ENCODE assay signal across 17 cellular contexts in the genomic region with DNA sequence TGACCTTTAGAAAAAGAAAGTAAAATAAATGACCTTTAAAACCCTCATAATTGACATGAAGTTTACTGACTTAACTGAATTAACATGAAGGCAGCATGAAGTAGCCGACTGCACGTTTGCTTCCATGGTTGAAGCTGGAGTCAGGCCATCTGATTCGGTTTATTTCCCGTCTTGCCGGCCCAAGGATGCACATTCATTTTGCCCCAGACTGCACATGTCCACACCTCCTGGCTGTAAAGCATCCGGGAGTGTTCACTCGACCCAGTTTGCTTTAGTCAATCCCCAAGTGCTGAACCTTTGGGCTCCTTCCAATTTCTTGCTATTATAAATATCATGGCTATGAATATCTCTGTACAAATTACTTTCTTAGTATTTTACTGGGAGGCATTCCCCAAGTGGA. TPM values are rescaled to one million over a fixed set of nuclear protein-coding genes. Genes with fewer than 3 reads are reported as not detected.
DNase-seq lines count a peak whose midpoint lies in the region; TF ChIP-seq lines count a peak whose summit lies in the region.
"Had no signal": no experiment of that assay in that cellular context is flagged by ENCODE, and none has a peak within 500 bp of the region (broad histone marks: within the 10 kb centered on the region; RNA-seq: fewer than 3 reads in every experiment).

No MANE protein-coding gene starts in this region.

- H3K27ac Mint-ChIP-seq in activated T-helper 2 cell treated with anti-CD3 and anti-CD28 coated beads, Interferon-gamma antibody, Interleukin-2, Interleukin-4, amounts not matched to agents 10 μg/mL and 5 μg/mL and 100 μg/mL, durations not matched to agents 14 hours and 24 hours and 36 hours = no peak overlapping the region
- H3K27ac Mint-ChIP-seq: activated B cell treated with CpG ODN at 0.5 μM for 24 hours; CD4-positive, CD25-positive, alpha-beta regulatory T cell had no signal

- no peaks in the 10 kb centered on the region for H3K9me3 Mint-ChIP-seq in activated T-helper 2 cell treated with anti-CD3 and anti-CD28 coated beads, Interferon-gamma antibody, Interleukin-2, Interleukin-4, amounts not matched to agents 10 μg/mL and 5 μg/mL and 100 μg/mL, durations not matched to agents 14 hours and 24 hours and 36 hours
- H3K9me3 Mint-ChIP-seq: activated B cell treated with CpG ODN at 0.5 μM for 24 hours; CD4-positive, CD25-positive, alpha-beta regulatory T cell had no signal

- H3K27me3 Mint-ChIP-seq in activated T-helper 2 cell treated with anti-CD3 and anti-CD28 coated beads, Interferon-gamma antibody, Interleukin-2, Interleukin-4, amounts not matched to agents 10 μg/mL and 5 μg/mL and 100 μg/mL, durations not matched to agents 14 hours and 24 hours and 36 hours (ENCODE audit: low read depth) = no peaks in the 10 kb centered on the region

- intact Hi-C loops in activated T-helper 2 cell treated with anti-CD3 and anti-CD28 coated beads, Interferon-gamma antibody, Interleukin-2, Interleukin-4, amounts not matched to agents 10 μg/mL and 5 μg/mL and 100 μg/mL, durations not matched to agents 14 hours and 24 hours and 36 hours (cut with micrococcal nuclease) = no loop called here
- intact Hi-C loops in testis (cut with DNase I; ENCODE audit: low total_unique reads) = no loop called here

- H3K4me3 ChIP-seq in testis = no peak overlapping the region
- H3K4me3 ChIP-seq: suprapubic skin had no signal

- H3K4me1 Mint-ChIP-seq in activated T-helper 2 cell treated with anti-CD3 and anti-CD28 coated beads, Interferon-gamma antibody, Interleukin-2, Interleukin-4, amounts not matched to agents 10 μg/mL and 5 μg/mL and 100 μg/mL, durations not matched to agents 14 hours and 24 hours and 36 hours (ENCODE audit: low read depth) = peaks cover 2% of the 10 kb centered on the region
- H3K4me1 Mint-ChIP-seq: activated B cell treated with CpG ODN at 0.5 μM for 24 hours had no signal

- TF ChIP-seq POLR2A in testis (IDR thresholded peaks at IDR 0.05) = no peak

- no peak for TF ChIP-seq CTCF in testis (IDR thresholded peaks at IDR 0.05)

- H3K4me3 Mint-ChIP-seq in activated T-helper 2 cell treated with anti-CD3 and anti-CD28 coated beads, Interferon-gamma antibody, Interleukin-2, Interleukin-4, amounts not matched to agents 10 μg/mL and 5 μg/mL and 100 μg/mL, durations not matched to agents 14 hours and 24 hours and 36 hours (ENCODE audit: low read depth) = no peak overlapping the region
- H3K4me3 Mint-ChIP-seq: activated B cell treated with CpG ODN at 0.5 μM for 24 hours; CD4-positive, CD25-positive, alpha-beta regulatory T cell had no signal

- H3K36me3 Mint-ChIP-seq in activated T-helper 2 cell treated with anti-CD3 and anti-CD28 coated beads, Interferon-gamma antibody, Interleukin-2, Interleukin-4, amounts not matched to agents 10 μg/mL and 5 μg/mL and 100 μg/mL, durations not matched to agents 14 hours and 24 hours and 36 hours (ENCODE audit: low read depth) = no peaks in the 10 kb centered on the region
- H3K36me3 Mint-ChIP-seq: CD4-positive, CD25-positive, alpha-beta regulatory T cell had no signal

- WGBS in testis, 2 donors = 48 to 52% methylated on average over 7 of the region's 7 CpGs

- no peaks in the 10 kb centered on the region for H3K9me3 ChIP-seq in testis
- H3K9me3 ChIP-seq: suprapubic skin had no signal

- no peaks in the 10 kb centered on the region for H3K27me3 ChIP-seq in testis
- H3K27me3 ChIP-seq: suprapubic skin had no signal

- peaks cover 28% of the 10 kb centered on the region for H3K4me1 ChIP-seq in testis

- DNase-seq in activated T-helper 2 cell treated with anti-CD3 and anti-CD28 coated beads, Interferon-gamma antibody, Interleukin-2, Interleukin-4, amounts not matched to agents 10 μg/mL and 5 μg/mL and 100 μg/mL, durations not matched to agents 14 hours and 24 hours and 36 hours (ENCODE audit: low spot score) = peak; percentile 6
- DNase-seq in fibroblast of peridontal ligament (ENCODE audit: extremely low read depth) (peak; percentile 80), mesenteric fat pad (ENCODE audit: low spot score) (peak; percentile 88), testis (peak; percentile 74), Kasumi-1 (lab: John Stamatoyannopoulos, UW) (no peak), COLO668 (lab: John Stamatoyannopoulos, UW; ENCODE audit: unreplicated experiment) (no peak), NCI-H748 (lab: John Stamatoyannopoulos, UW; ENCODE audit: unreplicated experiment) (no peak)
- DNase-seq: activated B cell treated with CpG ODN at 0.5 μM for 24 hours; activated naive CD4-positive, alpha-beta T cell treated with anti-CD3 and anti-CD28 coated beads, Interleukin-2, amount 50 U/mL, for 16 hours; CD4-positive, CD25-positive, alpha-beta regulatory T cell; erythroblast; KG1; midbrain; NCI-H446; occipital lobe; SW 1271 had no signal

- no peaks in the 10 kb centered on the region for H3K36me3 ChIP-seq in testis (ENCODE audit: low read depth, missing control alignments)
- H3K36me3 ChIP-seq: suprapubic skin had no signal

- peak overlapping the region; percentile 59 to 77 for H3K27ac ChIP-seq in testis

RNA-seq across cellular contexts. Expression of gene TUB, which starts 17.7 kb away (rescaled TPM):
- total RNA-seq in activated T-helper 2 cell treated with anti-CD3 and anti-CD28 coated beads, Interferon-gamma antibody, Interleukin-2, Interleukin-4, amounts not matched to agents 10 μg/mL and 5 μg/mL and 100 μg/mL, durations not matched to agents 14 hours and 24 hours and 36 hours = 0.50 and 0.55 TPM in 2 replicates
- total RNA-seq in mesenteric fat pad (5.9 TPM), testis (10 to 100 TPM; 15.6 to 16.5 TPM)
- 8.9 TPM for polyA plus RNA-seq in testis (ENCODE audit: insufficient read depth, low read depth, low replicate concordance)
- total RNA-seq: activated B cell treated with CpG ODN at 0.5 μM for 24 hours had no signal

Comparison
In these comparisons a context has a peak if more than half of its experiments do, and no peak if none do; other contexts are left out.
1. DNase-seq: peak in activated T-helper 2 cell treated with anti-CD3 and anti-CD28 coated beads, Interferon-gamma antibody, Interleukin-2, Interleukin-4, amounts not matched to agents 10 μg/mL and 5 μg/mL and 100 μg/mL, durations not matched to agents 14 hours and 24 hours and 36 hours (single experiment), fibroblast of peridontal ligament (single experiment), mesenteric fat pad (single experiment) and testis (single experiment); none in Kasumi-1 (0 of 2), COLO668 (single experiment) and NCI-H748 (single experiment).